Comparison of ENCODE assay signal across 12 cellular contexts in the genomic region with DNA sequence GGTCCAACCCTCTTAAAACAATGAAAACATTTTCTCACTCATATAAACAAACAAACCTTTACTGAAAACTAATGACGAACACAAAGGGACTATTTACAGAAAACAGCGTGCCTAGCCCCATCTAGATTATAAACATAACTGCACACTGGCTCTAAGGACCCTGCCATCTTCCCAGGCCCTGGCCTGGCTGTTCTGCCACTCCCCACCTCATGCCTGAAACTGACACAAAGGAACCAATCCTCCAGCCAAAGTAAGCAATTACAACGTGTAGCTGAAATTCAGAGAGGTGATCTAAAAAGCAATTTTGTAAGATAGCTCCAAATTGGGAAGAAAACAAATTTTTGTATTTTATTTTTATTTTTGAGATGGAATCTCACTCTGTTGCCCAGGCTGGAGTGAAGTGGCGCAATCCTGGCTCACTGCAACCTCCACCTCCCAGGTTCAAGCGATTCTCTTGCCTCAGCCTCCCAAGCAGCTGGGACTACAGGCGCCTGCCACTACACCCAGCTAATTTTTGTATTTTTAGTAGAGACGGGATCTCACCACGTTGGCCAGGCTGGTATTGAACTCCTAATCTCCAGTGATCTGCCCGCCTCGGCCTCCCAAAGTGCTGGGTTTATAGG. TPM values are rescaled to one million over a fixed set of nuclear protein-coding genes. Genes with fewer than 3 reads are reported as not detected.
DNase-seq lines count a peak whose midpoint lies in the region; ATAC-seq and TF ChIP-seq lines count a peak whose summit lies in the region.
"Had no signal": no experiment of that assay in that cellular context is flagged by ENCODE, and none has a peak within 500 bp of the region (broad histone marks: within the 10 kb centered on the region; RNA-seq: fewer than 3 reads in every experiment).

No MANE protein-coding gene starts in this region.

- peaks cover 95% of the 10 kb centered on the region for H3K79me2 ChIP-seq in PC-3 (ENCODE audit: low read length)

- peak overlapping the region; percentile 85 for H3K27ac Mint-ChIP-seq in CD8-positive, alpha-beta T cell
- H3K27ac Mint-ChIP-seq in endothelial cell (ENCODE audit: unreplicated experiment), result peak overlapping the region; percentile 42

- H3K4me3 ChIP-seq in CD8-positive, alpha-beta T cell (ENCODE audit: low read depth, low read length), result no peak overlapping the region
- H3K4me3 ChIP-seq in Panc1 (ENCODE audit: low read depth in 2 of 2, low read length in 2 of 2) (no peak overlapping the region), sigmoid colon (no peak overlapping the region), PC-3 (ENCODE audit: low read length) (no peak overlapping the region)
- H3K4me3 ChIP-seq: adrenal gland had no signal

- CTCF ChIA-PET in CD8-positive, alpha-beta T cell (lab: Charles Lee), result interaction anchor here (0.6 to 2.9 kb wide), 6 partner anchors 27 to 137 kb away, joined by 3 to 8 read pairs (median 4); no protein-coding TSS in a partner anchor
- CTCF ChIA-PET in Panc1 (lab: Charles Lee) (no interaction called here), PC-3 (lab: Charles Lee) (no interaction called here)

- no peaks in the 10 kb centered on the region for H3K27me3 ChIP-seq in CD8-positive, alpha-beta T cell (ENCODE audit: insufficient read depth, low read length)
- no peaks in the 10 kb centered on the region for H3K27me3 ChIP-seq in Panc1 (ENCODE audit: control insufficient read depth, insufficient read depth, low read length)
- no peaks in the 10 kb centered on the region for H3K27me3 ChIP-seq in sigmoid colon
- no peaks in the 10 kb centered on the region for H3K27me3 ChIP-seq in PC-3 (ENCODE audit: low read length)
- H3K27me3 ChIP-seq: adrenal gland had no signal

- no peaks in the 10 kb centered on the region for H3K27me3 Mint-ChIP-seq in CD8-positive, alpha-beta T cell (ENCODE audit: low read depth)
- H3K27me3 Mint-ChIP-seq in endothelial cell (ENCODE audit: unreplicated experiment), result peaks cover 3% of the 10 kb centered on the region

- peaks cover 3% of the 10 kb centered on the region for H3K36me3 ChIP-seq in CD8-positive, alpha-beta T cell (ENCODE audit: insufficient read depth, low read length)
- H3K36me3 ChIP-seq in Panc1 (ENCODE audit: control insufficient read depth, insufficient read depth, low read length) (no peaks in the 10 kb centered on the region), sigmoid colon (no peaks in the 10 kb centered on the region), PC-3 (ENCODE audit: low read depth, low read length) (0 out of 2 replicates have a peak, but pooled peaks cover 3% of the 10 kb centered on the region)
- H3K36me3 ChIP-seq: adrenal gland had no signal

- H4K20me1 ChIP-seq in PC-3 (ENCODE audit: low read length), result peaks cover 32% of the 10 kb centered on the region

- H3K4me1 Mint-ChIP-seq in CD8-positive, alpha-beta T cell (ENCODE audit: low read depth), result peaks cover 87% of the 10 kb centered on the region
- peaks cover 45% of the 10 kb centered on the region for H3K4me1 Mint-ChIP-seq in endothelial cell (ENCODE audit: unreplicated experiment)

- POLR2A ChIA-PET in CD8-positive, alpha-beta T cell (lab: Charles Lee), result no interaction called here
- POLR2A ChIA-PET in Panc1 (lab: Charles Lee) (no interaction called here), PC-3 (lab: Charles Lee; ENCODE audit: unreplicated experiment) (no interaction called here)

- DNase-seq in CD8-positive, alpha-beta T cell, result no peak
- DNase-seq in Panc1 (ENCODE audit: low read depth, low spot score) (no peak), endothelial cell (ENCODE audit: low spot score) (no peak), sigmoid colon (no peak), PC-3 (no peak), HCEC 1CT (no peak), anterior cingulate cortex (lab: John Stamatoyannopoulos, UW) (no peak)
- DNase-seq: adrenal gland, MM.1S, NCI-H226, SHP77 treated with DMSO at 0.1 percent for 48 hours had no signal

- peaks cover 59% of the 10 kb centered on the region for H3K36me3 Mint-ChIP-seq in CD8-positive, alpha-beta T cell
- H3K36me3 Mint-ChIP-seq in endothelial cell (ENCODE audit: low read depth, unreplicated experiment), result peaks cover 7% of the 10 kb centered on the region

- WGBS in sigmoid colon, 2 donors, result 71 to 77% methylated on average over 10 of the region's 10 CpGs

- no peak for TF ChIP-seq CTCF in CD8-positive, alpha-beta T cell (IDR thresholded peaks at IDR 0.05)
- no peak for TF ChIP-seq CTCF in Panc1 (IDR thresholded peaks at IDR 0.05)
- no peak for TF ChIP-seq CTCF in endothelial cell (IDR thresholded peaks at IDR 0.05; ENCODE audit: unreplicated experiment)
- TF ChIP-seq CTCF in sigmoid colon (IDR thresholded peaks at IDR 0.05), result no peak
- TF ChIP-seq CTCF in PC-3 (conservative IDR thresholded peaks at IDR 0.05; ENCODE audit: low read depth, low read length), result no peak

- no peaks in the 10 kb centered on the region for H3K9me3 Mint-ChIP-seq in CD8-positive, alpha-beta T cell
- H3K9me3 Mint-ChIP-seq in endothelial cell (ENCODE audit: unreplicated experiment), result no peaks in the 10 kb centered on the region

- BruUV-seq in Panc1 (replicated peaks; lab: Mats Ljungman, UMichigan) (no TSS peak), PC-3 (replicated peaks; lab: Mats Ljungman, UMichigan) (no TSS peak)

- no peaks in the 10 kb centered on the region for H3K9me2 ChIP-seq in PC-3 (replicated peaks; ENCODE audit: low read length)

- H3K4me2 ChIP-seq in PC-3 (ENCODE audit: low read length), result no peak overlapping the region

- H2AFZ ChIP-seq in PC-3 (ENCODE audit: low read length), result no peak overlapping the region

- H3K27ac ChIP-seq in CD8-positive, alpha-beta T cell (ENCODE audit: low read depth, low read length), result no peak overlapping the region
- H3K27ac ChIP-seq in Panc1 (ENCODE audit: low read length) (peak overlapping the region; percentile 99), sigmoid colon (peak overlapping the region; percentile 85 to 98 (median 91)), PC-3 (ENCODE audit: low read length) (no peak overlapping the region)

- intact Hi-C loops in CD8-positive, alpha-beta T cell (cut with DNase I, micrococcal nuclease), result loop anchor here (5.0 kb wide), 1 partner anchor 38 kb away; no protein-coding TSS in a partner anchor
- intact Hi-C loops in Panc1 (cut with micrococcal nuclease; ENCODE audit: unreplicated experiment), result loop anchor here (10.0 kb wide), 1 partner anchor 200 kb away; the partner anchor contains the start of gene NBL1
- intact Hi-C loops in sigmoid colon (cut with DNase I), result no loop called here
- intact Hi-C loops in PC-3 (cut with micrococcal nuclease), result no loop called here

- no peaks in the 10 kb centered on the region for H3K9me3 ChIP-seq in CD8-positive, alpha-beta T cell (ENCODE audit: low read length)
- H3K9me3 ChIP-seq in Panc1 (ENCODE audit: control insufficient read depth, insufficient read depth, low read depth, low read length) (no peaks in the 10 kb centered on the region), sigmoid colon (no peaks in the 10 kb centered on the region), PC-3 (ENCODE audit: low read length) (no peaks in the 10 kb centered on the region)
- H3K9me3 ChIP-seq: adrenal gland had no signal

- no peak for TF ChIP-seq EP300 in sigmoid colon (IDR thresholded peaks at IDR 0.05)

- TF ChIP-seq POLR2A in sigmoid colon (IDR thresholded peaks at IDR 0.05), result no peak

- in situ Hi-C loops in Panc1 (cut with HindIII; ENCODE audit: low pct_unique_long_range_greater_than_20kb, low sequenced_read_pairs), result no loop called here

- ATAC-seq in CD8-positive, alpha-beta T cell, result no peak
- ATAC-seq in Panc1, result no peak
- ATAC-seq in PC-3, result no peak
- ATAC-seq in GM21737 (IDR thresholded peaks at IDR 0.05; ENCODE audit: unreplicated experiment), result no peak

- H3F3A ChIP-seq in PC-3 (ENCODE audit: low read length, unreplicated experiment), result peaks cover 4% of the 10 kb centered on the region

- H3K4me1 ChIP-seq in CD8-positive, alpha-beta T cell (ENCODE audit: insufficient read depth, low read length), result peaks cover 78% of the 10 kb centered on the region
- H3K4me1 ChIP-seq in Panc1 (ENCODE audit: control insufficient read depth, insufficient read depth, low read length), result peaks cover 99% of the 10 kb centered on the region
- H3K4me1 ChIP-seq in sigmoid colon, result peaks cover 0 to 100% (median 97%) of the 10 kb centered on the region in 4 donors
- peaks cover 39% of the 10 kb centered on the region for H3K4me1 ChIP-seq in PC-3 (ENCODE audit: insufficient read depth, low read length)

- H3K9ac ChIP-seq in PC-3 (ENCODE audit: low read length), result no peak overlapping the region

- peak overlapping the region; percentile 6 for H3K4me3 Mint-ChIP-seq in CD8-positive, alpha-beta T cell
- H3K4me3 Mint-ChIP-seq in endothelial cell (ENCODE audit: unreplicated experiment), result peak overlapping the region; percentile 9

RNA-seq across cellular contexts. Expression of gene CAPZB, which starts 40.8 kb away (rescaled TPM):
- total RNA-seq in CD8-positive, alpha-beta T cell, result 100 to 1,000 TPM; 145 to 151 TPM
- total RNA-seq in Panc1 (2021; ENCODE audit: unreplicated experiment), result 491 TPM
- polyA plus RNA-seq in Panc1 (2012; ENCODE audit: insufficient read length), result 494 TPM
- 414 TPM for total RNA-seq in endothelial cell (ENCODE audit: unreplicated experiment)
- total RNA-seq in sigmoid colon, result 100 to 1,000 TPM; 128 to 214 (median 145) TPM
- polyA plus RNA-seq in sigmoid colon, result 100 to 1,000 TPM; 372 to 454 (median 393) TPM
- total RNA-seq in PC-3 (2014; rRNA removed), result 86.7 and 94.3 TPM in 2 replicates

Comparison
In these comparisons a context has a peak if more than half of its experiments do, and no peak if none do; other contexts are left out.
1. H3K27ac ChIP-seq: peak in Panc1 (single experiment) and sigmoid colon (4 of 4); none in CD8-positive, alpha-beta T cell (single experiment) and PC-3 (single experiment).
2. intact Hi-C loops: an anchor here in CD8-positive, alpha-beta T cell (5.0 kb wide) and Panc1 (10.0 kb wide); none called in sigmoid colon and PC-3.